Comparison of ENCODE assay signal across 8 cellular contexts in the genomic region with DNA sequence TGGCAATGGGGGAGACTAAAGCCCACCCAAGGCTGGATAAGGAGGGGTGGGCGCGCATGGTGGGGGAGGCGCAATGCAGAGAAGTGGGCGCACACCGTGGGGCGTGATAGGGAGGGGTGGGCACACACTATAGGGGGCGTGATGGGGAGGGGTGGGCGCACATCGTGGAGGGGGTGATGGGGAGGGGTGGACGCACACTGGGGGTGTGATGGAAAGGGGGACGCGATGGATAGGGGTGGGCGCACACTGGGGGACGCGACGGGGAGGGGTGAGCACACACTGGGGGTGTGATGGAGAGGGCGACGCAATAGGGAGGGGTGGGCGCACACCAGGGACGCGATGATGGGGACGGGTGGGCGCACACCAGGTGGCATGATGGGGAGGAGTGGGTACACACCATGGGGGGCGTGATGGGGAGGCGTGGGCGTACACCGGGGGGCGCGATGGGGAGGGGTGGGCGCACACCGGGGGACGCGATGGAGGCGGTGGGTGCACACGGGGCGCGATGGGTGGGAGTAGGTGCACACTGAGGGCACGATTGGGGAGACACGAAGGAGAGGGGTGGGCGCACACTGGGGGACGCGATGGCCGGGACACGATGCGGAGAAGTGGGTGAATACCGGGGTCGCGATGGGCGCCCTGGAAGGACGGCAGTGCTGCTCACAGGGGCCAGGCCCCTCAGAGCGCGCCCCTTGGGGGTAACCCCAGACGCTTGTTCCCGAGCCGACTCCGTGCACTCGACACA. TPM values are rescaled to one million over a fixed set of nuclear protein-coding genes. Genes with fewer than 3 reads are reported as not detected.
DNase-seq lines count a peak whose midpoint lies in the region; ATAC-seq and TF ChIP-seq lines count a peak whose summit lies in the region.

No MANE protein-coding gene starts in this region.

- H3K27ac ChIP-seq in SJSA1: peak overlapping the region; percentile 100
- peak overlapping the region; percentile 22 to 91 (median 72) for H3K27ac ChIP-seq in gastrocnemius medialis

- ATAC-seq in GM19035 (IDR thresholded peaks at IDR 0.05; ENCODE audit: unreplicated experiment) (peak; percentile 18), gastrocnemius medialis (no peak)

- peaks cover 50% of the 10 kb centered on the region for H3K36me3 ChIP-seq in SJSA1
- peaks cover 0 to 10% of the 10 kb centered on the region in 2 donors for H3K36me3 ChIP-seq in gastrocnemius medialis

- TF ChIP-seq CTCF in foreskin fibroblast (IDR thresholded peaks at IDR 0.05; ENCODE audit: low read depth, low read length) (no peak), gastrocnemius medialis (IDR thresholded peaks at IDR 0.05 in 4 of 5, conservative IDR thresholded peaks at IDR 0.05 in 1 of 5) (no peak)

- H3K27me3 ChIP-seq in SJSA1 (replicated peaks): no peaks in the 10 kb centered on the region
- H3K27me3 ChIP-seq in gastrocnemius medialis: no peaks in the 10 kb centered on the region

- DNase-seq in SJSA1 (ENCODE audit: low read depth in 1 of 2, low spot score in 2 of 2): no peak
- DNase-seq in foreskin fibroblast: no peak
- DNase-seq in gastrocnemius medialis: peak in 1 of 2 donors; percentile 29
- no peak for DNase-seq in cortex of kidney (lab: John Stamatoyannopoulos, UW)
- no peak for DNase-seq in COLO668 (lab: John Stamatoyannopoulos, UW; ENCODE audit: unreplicated experiment)
- DNase-seq in NCI-H446 treated with DMSO at 0.1 percent for 48 hours (lab: John Stamatoyannopoulos, UW): no peak
- no peak for DNase-seq in SHP77 treated with DMSO at 0.1 percent for 48 hours (lab: John Stamatoyannopoulos, UW)

- H3K9me3 ChIP-seq in SJSA1 (replicated peaks): peaks cover 30% of the 10 kb centered on the region
- no peaks in the 10 kb centered on the region for H3K9me3 ChIP-seq in gastrocnemius medialis

- TF ChIP-seq POLR2A in gastrocnemius medialis (IDR thresholded peaks at IDR 0.05): no peak

- in situ Hi-C loops in gastrocnemius medialis (cut with MboI; ENCODE audit: low sequenced_read_pairs in 4 of 4): no loop called here

- H3K4me1 ChIP-seq in SJSA1 (replicated peaks): peaks cover 18% of the 10 kb centered on the region
- H3K4me1 ChIP-seq in gastrocnemius medialis: peaks cover 9 to 22% of the 10 kb centered on the region in 2 donors

- H3K4me3 ChIP-seq in SJSA1 (peak overlapping the region; percentile 91), foreskin fibroblast (ENCODE audit: low read depth in 1 of 2, low read length in 2 of 2) (peak overlapping the region; percentile 61 to 71), gastrocnemius medialis (peak overlapping the region; percentile 62 to 90 (median 74))

- intact Hi-C loops in gastrocnemius medialis (cut with DNase I; ENCODE audit: low total_unique reads): loop anchor here (1.0 to 5.0 kb wide), 3 partner anchors 15 to 480 kb away; partner anchors contain the start of gene CFAP410

RNA-seq across cellular contexts. Expression of gene SUMO3, which starts 0.9 kb away (rescaled TPM):
- total RNA-seq in SJSA1 (2014; rRNA removed; shearing (Covaris generic)): 137 and 173 TPM in 2 replicates
- total RNA-seq in gastrocnemius medialis: 10 to 100 TPM; 49.0 to 85.9 (median 63.7) TPM

RNA-seq across cellular contexts. Expression of gene UBE2G2, which starts 15.3 kb away (rescaled TPM):
- total RNA-seq in SJSA1 (2014; rRNA removed; shearing (Covaris generic)): 74.7 and 110 TPM in 2 replicates
- 10 to 100 TPM; 64.2 to 83.8 (median 73.3) TPM for total RNA-seq in gastrocnemius medialis

RNA-seq across cellular contexts. Expression of gene PTTG1IP, which starts 56.6 kb away (rescaled TPM):
- 403 and 590 TPM in 2 replicates for total RNA-seq in SJSA1 (2014; rRNA removed; shearing (Covaris generic))
- total RNA-seq in gastrocnemius medialis: 100 to 1,000 TPM; 116 to 217 (median 127) TPM
